ENCODE assay signal across 10 cellular contexts in the genomic region with DNA sequence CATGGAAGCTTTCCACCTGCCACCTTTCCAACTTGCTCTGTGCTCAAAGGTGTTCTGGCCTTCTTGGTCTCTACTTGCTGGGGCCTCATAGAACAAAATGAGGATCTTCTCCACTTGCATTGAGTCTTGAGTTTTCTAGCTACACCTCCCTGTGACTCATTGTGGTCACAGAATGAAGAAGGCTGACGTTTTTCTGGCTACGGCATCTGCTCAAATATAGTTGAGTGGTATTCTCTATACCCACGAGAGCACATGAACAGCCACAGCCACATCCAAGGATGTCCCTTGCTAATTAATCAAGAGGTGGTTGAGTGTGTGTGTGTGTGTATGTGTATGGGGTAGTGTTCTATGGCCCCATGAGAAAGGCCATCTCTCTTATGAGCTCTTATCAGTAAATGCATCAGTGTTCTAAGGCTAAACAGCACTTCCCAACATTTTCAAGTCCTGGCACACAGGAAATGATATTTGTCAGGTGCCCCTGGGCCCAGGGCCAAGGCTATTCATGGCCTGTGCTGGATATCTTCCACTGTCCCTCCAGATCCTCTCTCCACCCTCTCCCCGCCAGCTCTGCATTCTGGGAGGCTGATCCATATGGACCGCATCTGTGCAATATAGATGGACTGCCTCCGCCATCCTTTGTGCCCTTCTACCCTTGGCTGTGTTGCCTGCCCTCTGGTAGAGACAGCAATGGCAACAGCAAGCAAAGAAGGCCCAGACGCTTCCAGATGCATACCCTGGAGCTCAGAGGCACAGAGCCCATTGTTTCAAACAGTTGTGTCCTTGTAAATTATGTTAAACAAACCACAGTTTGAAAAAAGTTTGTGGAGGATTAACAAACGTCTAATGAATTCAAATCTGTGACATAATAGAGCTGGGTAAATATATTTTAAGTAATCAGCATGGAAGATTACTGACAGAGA.
DNase-seq lines count a peak whose midpoint lies in the region; ATAC-seq and FAIRE-seq lines count a peak whose summit lies in the region.
"Had no signal": no experiment of that assay in that cellular context is flagged by ENCODE, and none has a peak within 500 bp of the region (broad histone marks: within the 10 kb centered on the region; RNA-seq: fewer than 3 reads in every experiment).

No MANE protein-coding gene starts in this region.

- peak overlapping the region; percentile 35 for H3K4me3 Mint-ChIP-seq in activated T-helper 1 cell treated with anti-CD3 and anti-CD28 coated beads, Interleukin-12 subunit alpha, Interleukin-12 subunit beta, Interleukin-2, Interleukin-4 antibody, amounts not matched to agents 30 ng/mL and 10 ng/mL and 1 ng/mL, durations not matched to agents 14 hours and 24 hours and 36 hours
- peak overlapping the region in 1 of 10 donors; percentile 75 for H3K4me3 Mint-ChIP-seq in naive thymus-derived CD4-positive, alpha-beta T cell

- DNase-seq in ELR (ENCODE audit: low read depth) (peak; percentile 41), NCI-H1092 treated with DMSO at 0.1 percent for 48 hours (lab: John Stamatoyannopoulos, UW) (peak; percentile 23), GM19239 (ENCODE audit: insufficient read length, low spot score) (no peak), mucosa of gallbladder (ENCODE audit: low spot score) (no peak)
- peak; percentile 49 for DNase-seq in activated T-helper 1 cell treated with anti-CD3 and anti-CD28 coated beads, Interleukin-12 subunit alpha, Interleukin-12 subunit beta, Interleukin-2, Interleukin-4 antibody, amounts not matched to agents 30 ng/mL and 10 ng/mL and 1 ng/mL, durations not matched to agents 14 hours and 24 hours and 36 hours (ENCODE audit: low spot score)
- DNase-seq in naive thymus-derived CD4-positive, alpha-beta T cell = peak in 1 of 9 donors; percentile 39
- DNase-seq: NCI-H1694 treated with DMSO at 0.1 percent for 48 hours, T-helper 9 cell had no signal

- H3K27me3 ChIP-seq in naive thymus-derived CD4-positive, alpha-beta T cell (ENCODE audit: control insufficient read depth in 2 of 2, insufficient read depth in 2 of 2, low read length in 2 of 2) = no peaks in the 10 kb centered on the region

- peaks cover 0 to 8% of the 10 kb centered on the region in 2 donors for H3K4me1 ChIP-seq in naive thymus-derived CD4-positive, alpha-beta T cell (ENCODE audit: control insufficient read depth in 2 of 2, insufficient read depth in 2 of 2, low read length in 2 of 2)

- POLR2A ChIA-PET in naive thymus-derived CD4-positive, alpha-beta T cell (lab: Charles Lee) = no interaction called here

- H3K4me3 ChIP-seq in naive thymus-derived CD4-positive, alpha-beta T cell (ENCODE audit: low read length) = no peak overlapping the region
- H3K4me3 ChIP-seq: thoracic aorta had no signal

- H3K36me3 ChIP-seq in naive thymus-derived CD4-positive, alpha-beta T cell (ENCODE audit: control insufficient read depth in 2 of 3, insufficient read depth in 3 of 3, low read length in 3 of 3) = no peaks in the 10 kb centered on the region
- H3K36me3 ChIP-seq: thoracic aorta had no signal

- peaks cover 27% of the 10 kb centered on the region for H3K4me1 Mint-ChIP-seq in activated T-helper 1 cell treated with anti-CD3 and anti-CD28 coated beads, Interleukin-12 subunit alpha, Interleukin-12 subunit beta, Interleukin-2, Interleukin-4 antibody, amounts not matched to agents 30 ng/mL and 10 ng/mL and 1 ng/mL, durations not matched to agents 14 hours and 24 hours and 36 hours (ENCODE audit: low read depth)
- H3K4me1 Mint-ChIP-seq in naive thymus-derived CD4-positive, alpha-beta T cell = peaks cover 0 to 45% (median 0%) of the 10 kb centered on the region in 7 donors

- H3K27ac ChIP-seq in naive thymus-derived CD4-positive, alpha-beta T cell (ENCODE audit: low read depth, low read length) = no peak overlapping the region
- H3K27ac ChIP-seq: thoracic aorta had no signal

- no peak for FAIRE-seq in GM19239 (lab: Jason Lieb, UNC)

- ATAC-seq in naive thymus-derived CD4-positive, alpha-beta T cell = peak; percentile 73
- ATAC-seq in HG03521 (IDR thresholded peaks at IDR 0.05; ENCODE audit: unreplicated experiment) = no peak

- H3K36me3 Mint-ChIP-seq in activated T-helper 1 cell treated with anti-CD3 and anti-CD28 coated beads, Interleukin-12 subunit alpha, Interleukin-12 subunit beta, Interleukin-2, Interleukin-4 antibody, amounts not matched to agents 30 ng/mL and 10 ng/mL and 1 ng/mL, durations not matched to agents 14 hours and 24 hours and 36 hours (ENCODE audit: low read depth) = no peaks in the 10 kb centered on the region
- peaks cover 0 to 4% (median 0%) of the 10 kb centered on the region in 5 donors for H3K36me3 Mint-ChIP-seq in naive thymus-derived CD4-positive, alpha-beta T cell

- no peaks in the 10 kb centered on the region for H3K9me3 ChIP-seq in naive thymus-derived CD4-positive, alpha-beta T cell (ENCODE audit: control insufficient read depth in 2 of 3, low read length in 3 of 3)
- H3K9me3 ChIP-seq: thoracic aorta had no signal

- H3K27me3 Mint-ChIP-seq in activated T-helper 1 cell treated with anti-CD3 and anti-CD28 coated beads, Interleukin-12 subunit alpha, Interleukin-12 subunit beta, Interleukin-2, Interleukin-4 antibody, amounts not matched to agents 30 ng/mL and 10 ng/mL and 1 ng/mL, durations not matched to agents 14 hours and 24 hours and 36 hours (ENCODE audit: insufficient read depth) = peaks cover 8% of the 10 kb centered on the region
- peaks cover 0 to 5% (median 0%) of the 10 kb centered on the region in 5 donors for H3K27me3 Mint-ChIP-seq in naive thymus-derived CD4-positive, alpha-beta T cell

- peak overlapping the region; percentile 60 for H3K27ac Mint-ChIP-seq in activated T-helper 1 cell treated with anti-CD3 and anti-CD28 coated beads, Interleukin-12 subunit alpha, Interleukin-12 subunit beta, Interleukin-2, Interleukin-4 antibody, amounts not matched to agents 30 ng/mL and 10 ng/mL and 1 ng/mL, durations not matched to agents 14 hours and 24 hours and 36 hours
- H3K27ac Mint-ChIP-seq in naive thymus-derived CD4-positive, alpha-beta T cell = peak overlapping the region in 1 of 9 donors; percentile 83

- CTCF ChIA-PET in naive thymus-derived CD4-positive, alpha-beta T cell (lab: Charles Lee) = interaction anchor here (0.6 to 1.5 kb wide), 2 partner anchors 13 to 17 kb away, joined by 3 read pairs; no protein-coding TSS in a partner anchor

- H3K9me3 Mint-ChIP-seq in activated T-helper 1 cell treated with anti-CD3 and anti-CD28 coated beads, Interleukin-12 subunit alpha, Interleukin-12 subunit beta, Interleukin-2, Interleukin-4 antibody, amounts not matched to agents 30 ng/mL and 10 ng/mL and 1 ng/mL, durations not matched to agents 14 hours and 24 hours and 36 hours = no peaks in the 10 kb centered on the region
- no peaks in the 10 kb centered on the region for H3K9me3 Mint-ChIP-seq in naive thymus-derived CD4-positive, alpha-beta T cell

- intact Hi-C loops in activated T-helper 1 cell treated with anti-CD3 and anti-CD28 coated beads, Interleukin-12 subunit alpha, Interleukin-12 subunit beta, Interleukin-2, Interleukin-4 antibody, amounts not matched to agents 30 ng/mL and 10 ng/mL and 1 ng/mL, durations not matched to agents 14 hours and 24 hours and 36 hours (cut with micrococcal nuclease) = loop anchor here (1.0 to 5.0 kb wide), 3 partner anchors 48 to 110 kb away; no protein-coding TSS in a partner anchor
- intact Hi-C loops in naive thymus-derived CD4-positive, alpha-beta T cell (cut with micrococcal nuclease) = loop anchor here in 1 of 2 donors (2.0 to 5.0 kb wide), 2 partner anchors 40 to 48 kb away; no protein-coding TSS in a partner anchor

Comparison
In these comparisons a context has a peak if more than half of its experiments do, and no peak if none do; other contexts are left out.
1. DNase-seq: peak in ELR (single experiment), NCI-H1092 treated with DMSO at 0.1 percent for 48 hours (single experiment) and activated T-helper 1 cell treated with anti-CD3 and anti-CD28 coated beads, Interleukin-12 subunit alpha, Interleukin-12 subunit beta, Interleukin-2, Interleukin-4 antibody, amounts not matched to agents 30 ng/mL and 10 ng/mL and 1 ng/mL, durations not matched to agents 14 hours and 24 hours and 36 hours (single experiment); none in GM19239 (single experiment) and mucosa of gallbladder (single experiment).